In the genomic region with DNA sequence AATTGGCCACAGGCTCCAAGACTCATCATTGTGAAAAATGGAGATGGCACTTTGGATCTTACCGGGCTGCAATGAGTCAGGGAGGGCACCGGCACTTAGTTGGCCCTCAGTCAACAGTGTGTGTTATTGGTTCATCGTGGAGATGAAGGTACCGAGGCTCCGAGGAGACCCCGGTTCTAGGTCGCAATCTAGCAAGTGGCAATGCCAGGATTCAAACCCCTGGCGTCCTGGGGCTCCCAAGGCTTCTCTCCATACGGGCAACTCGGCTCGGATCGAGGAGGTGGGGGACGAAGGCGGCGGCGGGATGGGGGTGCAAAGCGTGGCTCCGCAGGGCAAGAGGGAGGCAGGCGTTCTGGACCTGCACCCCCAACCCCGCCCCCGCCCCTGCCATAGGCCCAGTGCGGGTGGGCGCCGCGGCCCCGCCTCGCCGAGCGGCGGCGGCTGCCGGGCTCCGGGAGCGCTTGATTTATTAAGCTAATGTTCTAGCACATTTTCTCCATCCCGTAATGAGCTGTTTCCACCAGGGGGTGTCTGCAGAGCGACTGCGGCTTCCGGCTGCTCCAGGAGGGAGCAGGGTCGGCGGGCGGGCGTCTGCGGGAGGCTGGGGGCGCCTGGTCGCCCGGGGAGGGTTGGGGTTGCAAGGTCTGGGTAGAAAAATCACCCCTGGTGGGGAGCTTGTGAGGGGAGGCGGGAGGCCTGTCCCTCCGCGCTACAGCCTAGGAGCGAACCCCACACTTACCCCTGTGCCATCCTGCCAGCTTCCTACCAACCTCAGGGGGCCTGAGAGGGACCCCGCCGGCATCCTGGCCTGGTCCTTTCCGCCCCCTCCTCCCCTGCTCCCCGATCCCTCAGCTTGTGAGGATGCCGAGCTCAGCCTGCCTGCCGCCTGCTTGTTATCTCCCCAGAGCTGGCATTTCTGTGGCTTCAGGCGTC, we compare ENCODE assay signal across 8 cellular contexts. TPM values are rescaled to one million over a fixed set of nuclear protein-coding genes. Genes with fewer than 3 reads are reported as not detected.
DNase-seq lines count a peak whose midpoint lies in the region; ATAC-seq, FAIRE-seq and TF ChIP-seq lines count a peak whose summit lies in the region.

No MANE protein-coding gene starts in this region.

- H3K4me1 Mint-ChIP-seq in stimulated activated naive CD8-positive, alpha-beta T cell treated with anti-CD3 and anti-CD28 coated beads, Interleukin-15, Interleukin-2, amounts not matched to agents 100 ng/mL and 50 ng/mL, for 24 hours (ENCODE audit: low read depth): peaks cover 6% of the 10 kb centered on the region

- H3K9ac ChIP-seq in kidney (ENCODE audit: low read length in 2 of 2): no peak overlapping the region

- no peaks in the 10 kb centered on the region for H3K79me2 ChIP-seq in OCI-LY7 (ENCODE audit: insufficient read depth, low read depth, low read length)

- H3K27me3 Mint-ChIP-seq in stimulated activated naive CD8-positive, alpha-beta T cell treated with anti-CD3 and anti-CD28 coated beads, Interleukin-15, Interleukin-2, amounts not matched to agents 100 ng/mL and 50 ng/mL, for 24 hours: peaks cover 36% of the 10 kb centered on the region

- H3K4me1 ChIP-seq in OCI-LY7 (ENCODE audit: insufficient read depth, low read length, poor library complexity, severe bottlenecking) (peaks cover 16% of the 10 kb centered on the region), kidney (ENCODE audit: control insufficient read depth in 1 of 2, insufficient read depth in 1 of 2, low read depth in 1 of 2, low read length in 2 of 2) (peaks cover 0 to 3% of the 10 kb centered on the region in 2 donors)

- no peaks in the 10 kb centered on the region for H3K27me3 ChIP-seq in bronchial epithelial cell (ENCODE audit: control insufficient read depth, insufficient read depth, low read length)

- no peaks in the 10 kb centered on the region for H4K20me1 ChIP-seq in OCI-LY7 (ENCODE audit: insufficient read depth, low read length)

- no TSS peak for BruUV-seq in OCI-LY7 (replicated peaks; lab: Mats Ljungman, UMichigan)

- H3K9me2 ChIP-seq in OCI-LY7 (ENCODE audit: insufficient read depth, low read length): no peaks in the 10 kb centered on the region

- CTCF ChIA-PET in OCI-LY7 (lab: Charles Lee; ENCODE audit: unreplicated experiment): no interaction called here

- H3K4me3 ChIP-seq in OCI-LY7 (ENCODE audit: low read depth, low read length, poor library complexity, severe bottlenecking): peak overlapping the region; percentile 27
- peak overlapping the region; percentile 26 for H3K4me3 ChIP-seq in bronchial epithelial cell (ENCODE audit: low read depth, low read length)
- peak overlapping the region in 1 of 2 donors; percentile 36 for H3K4me3 ChIP-seq in kidney (ENCODE audit: low read length in 2 of 2)

- no peak overlapping the region for H3K27ac ChIP-seq in OCI-LY7 (ENCODE audit: low read depth, low read length, poor library complexity, severe bottlenecking)
- no peak overlapping the region for H3K27ac ChIP-seq in kidney (ENCODE audit: low read depth in 2 of 2, low read length in 2 of 2)

- intact Hi-C loops in OCI-LY7 (cut with micrococcal nuclease; ENCODE audit: unreplicated experiment): loop anchor here (5.0 kb wide), 1 partner anchor 313 kb away; no protein-coding TSS in a partner anchor
- intact Hi-C loops in kidney (cut with DNase I): loop anchor here (10.0 kb wide), 1 partner anchor 425 kb away; no protein-coding TSS in a partner anchor

- DNase-seq in stimulated activated CD4-positive, alpha-beta T cell treated with anti-CD3 and anti-CD28 coated beads, Interleukin-2, amount 100 ng/mL, for 24 hours: peak; percentile 33 to 34
- no peak for DNase-seq in stimulated activated CD4-positive, alpha-beta T cell treated with anti-CD3 and anti-CD28 coated beads, Interleukin-2, amount 100 ng/mL, for 48 hours
- DNase-seq in OCI-LY7 (ENCODE audit: low spot score) (peak; percentile 48), bronchial epithelial cell (ENCODE audit: low read depth) (peak; percentile 42), kidney (peak; percentile 80), NCI-H187 (lab: John Stamatoyannopoulos, UW) (no peak)

- no peaks in the 10 kb centered on the region for H3K36me3 Mint-ChIP-seq in stimulated activated naive CD8-positive, alpha-beta T cell treated with anti-CD3 and anti-CD28 coated beads, Interleukin-15, Interleukin-2, amounts not matched to agents 100 ng/mL and 50 ng/mL, for 24 hours (ENCODE audit: low read depth)

- peak overlapping the region; percentile 43 for H3K4me2 ChIP-seq in OCI-LY7 (ENCODE audit: low read length)

- H3K9me3 ChIP-seq in OCI-LY7 (ENCODE audit: low read length) (no peaks in the 10 kb centered on the region), kidney (ENCODE audit: control insufficient read depth in 1 of 2, low read length in 2 of 2) (no peaks in the 10 kb centered on the region)

- no peak for ATAC-seq in GM19395 (IDR thresholded peaks at IDR 0.05; ENCODE audit: unreplicated experiment)

- no peaks in the 10 kb centered on the region for H3K36me3 ChIP-seq in OCI-LY7 (ENCODE audit: insufficient read depth, low read length)
- H3K36me3 ChIP-seq in bronchial epithelial cell (ENCODE audit: control insufficient read depth, insufficient read depth, low read length): no peaks in the 10 kb centered on the region
- no peaks in the 10 kb centered on the region for H3K36me3 ChIP-seq in kidney (ENCODE audit: control insufficient read depth in 1 of 2, insufficient read depth in 2 of 2, low read length in 2 of 2)

- H2AFZ ChIP-seq in OCI-LY7 (ENCODE audit: low read length): 0 out of 2 replicates have a peak overlapping the region, but pooled peaks have one; percentile 25

- H3K9me3 Mint-ChIP-seq in stimulated activated naive CD8-positive, alpha-beta T cell treated with anti-CD3 and anti-CD28 coated beads, Interleukin-15, Interleukin-2, amounts not matched to agents 100 ng/mL and 50 ng/mL, for 24 hours: no peaks in the 10 kb centered on the region

- H3K27ac Mint-ChIP-seq in stimulated activated naive CD8-positive, alpha-beta T cell treated with anti-CD3 and anti-CD28 coated beads, Interleukin-15, Interleukin-2, amounts not matched to agents 100 ng/mL and 50 ng/mL, for 24 hours: peak overlapping the region; percentile 50

- POLR2A ChIA-PET in OCI-LY7 (lab: Charles Lee): interaction anchor here (0.5 kb wide), 1 partner anchor 11 kb away, joined by 4 read pairs; no protein-coding TSS in a partner anchor

- TF ChIP-seq CTCF in OCI-LY7 (conservative IDR thresholded peaks at IDR 0.05; ENCODE audit: low read length) (peak; percentile 41; the same call in 1 of the 2 replicates), bronchial epithelial cell (IDR thresholded peaks at IDR 0.05; ENCODE audit: insufficient read depth, low read length, severe bottlenecking) (peak; percentile 58), kidney (IDR thresholded peaks at IDR 0.05; ENCODE audit: borderline replicate concordance, extremely low read depth, insufficient read depth) (peak; percentile 33)

- FAIRE-seq in bronchial epithelial cell (lab: Jason Lieb, UNC) (no peak), kidney (lab: Jason Lieb, UNC) (no peak)

- peak overlapping the region; percentile 73 for H3K4me3 Mint-ChIP-seq in stimulated activated naive CD8-positive, alpha-beta T cell treated with anti-CD3 and anti-CD28 coated beads, Interleukin-15, Interleukin-2, amounts not matched to agents 100 ng/mL and 50 ng/mL, for 24 hours

RNA-seq across cellular contexts. Expression of a gene that starts 48.7 kb away (rescaled TPM):
- total RNA-seq in OCI-LY7 (2014; rRNA removed; shearing (Covaris generic)): not detected in 2 replicates
- total RNA-seq in OCI-LY7 (2022) (0.33 TPM in 1 of 2 replicates, not detected in the other), bronchial epithelial cell (3.4 and 6.0 TPM in 2 replicates), kidney (24.6 TPM)
- polyA plus RNA-seq in kidney (ENCODE audit: insufficient read depth, low read depth, low replicate concordance): 31.1 TPM

Comparison
In these comparisons a context has a peak if more than half of its experiments do, and no peak if none do; other contexts are left out.
1. DNase-seq: peak in stimulated activated CD4-positive, alpha-beta T cell treated with anti-CD3 and anti-CD28 coated beads, Interleukin-2, amount 100 ng/mL, for 24 hours (2 of 2), OCI-LY7 (single experiment), bronchial epithelial cell (single experiment) and kidney (single experiment); none in stimulated activated CD4-positive, alpha-beta T cell treated with anti-CD3 and anti-CD28 coated beads, Interleukin-2, amount 100 ng/mL, for 48 hours (0 of 2) and NCI-H187 (0 of 2).
2. Peak in every context shown above with its lines, with median percentiles within 50 percentile points of each other: CTCF ChIP-seq.